In the genomic region with DNA sequence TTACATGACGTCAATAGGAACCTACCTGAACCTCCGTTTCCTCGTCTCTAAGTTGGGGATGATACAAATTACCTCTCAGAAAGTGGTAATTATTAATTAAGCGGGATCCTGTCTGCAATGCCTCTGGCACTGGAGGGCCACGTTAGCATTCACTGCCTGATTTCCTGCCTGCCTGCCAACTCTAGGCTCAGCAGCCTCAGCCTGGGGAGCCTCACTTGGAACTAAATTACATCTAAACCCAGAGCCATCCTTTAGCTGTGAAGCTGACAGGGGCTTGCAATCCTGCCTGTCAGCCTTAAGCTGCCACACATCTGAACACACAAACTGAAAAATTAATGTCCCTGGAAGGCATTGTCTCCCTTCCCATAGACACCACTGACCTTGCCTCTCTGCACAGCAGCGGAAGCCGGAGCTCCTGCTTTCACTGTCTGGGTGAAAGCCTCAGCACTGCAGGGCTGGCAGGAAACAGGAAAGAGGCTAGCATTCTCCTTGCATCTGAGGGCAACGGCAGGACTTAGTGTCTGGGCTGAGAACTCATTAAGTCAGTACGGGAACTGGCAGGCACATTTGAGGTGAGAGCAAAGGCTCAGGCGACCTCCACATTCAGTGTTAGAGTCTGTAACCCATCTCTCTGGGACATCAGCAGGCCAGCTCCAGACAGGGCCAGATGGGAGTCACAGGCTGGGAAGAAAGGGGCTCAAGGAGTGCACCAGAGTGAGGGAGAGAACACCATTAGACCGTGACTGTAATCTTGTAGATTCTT, we compare ENCODE assay signal across 19 cellular contexts.
DNase-seq lines count a peak whose midpoint lies in the region; ATAC-seq and FAIRE-seq lines count a peak whose summit lies in the region.
"Had no signal": no experiment of that assay in that cellular context is flagged by ENCODE, and none has a peak within 500 bp of the region (broad histone marks: within the 10 kb centered on the region; RNA-seq: fewer than 3 reads in every experiment).

No MANE protein-coding gene starts in this region.

- peak overlapping the region in 1 of 2 donors; percentile 80 for H3K27ac Mint-ChIP-seq in activated naive CD4-positive, alpha-beta T cell treated with anti-CD3 and anti-CD28 coated beads, Interleukin-2, amount 50 U/mL, for 72 hours
- H3K27ac Mint-ChIP-seq: activated naive CD4-positive, alpha-beta T cell treated with anti-CD3 and anti-CD28 coated beads, Interleukin-2, amount 50 U/mL, for 24 hours; type B pancreatic cell had no signal

- no peak for FAIRE-seq in RCC 7860 (lab: Jason Lieb, UNC)

- H3K36me3 Mint-ChIP-seq in activated naive CD4-positive, alpha-beta T cell treated with anti-CD3 and anti-CD28 coated beads, Interleukin-2, amount 50 U/mL, for 72 hours = peaks cover 0 to 11% of the 10 kb centered on the region in 2 donors
- H3K36me3 Mint-ChIP-seq: activated naive CD4-positive, alpha-beta T cell treated with anti-CD3 and anti-CD28 coated beads, Interleukin-2, amount 50 U/mL, for 24 hours; type B pancreatic cell had no signal

- ATAC-seq in activated naive CD4-positive, alpha-beta T cell treated with anti-CD3 and anti-CD28 coated beads, Interleukin-2, amount 50 U/mL, for 72 hours = peak; percentile 62 to 63
- no peak for ATAC-seq in GM18502 (IDR thresholded peaks at IDR 0.05; ENCODE audit: poor library complexity, unreplicated experiment)
- ATAC-seq: left colon, right cardiac atrium had no signal

- no peak for DNase-seq in activated naive CD4-positive, alpha-beta T cell treated with anti-CD3 and anti-CD28 coated beads, Interleukin-2, amount 50 U/mL, for 72 hours (ENCODE audit: low spot score in 2 of 2)
- no peak for DNase-seq in activated naive CD4-positive, alpha-beta T cell treated with Interleukin-2 at 50 U/mL for 16 hours
- DNase-seq in UCSD-AML1 (lab: John Stamatoyannopoulos, UW; ENCODE audit: unreplicated experiment) = peak; percentile 34
- peak; percentile 41 for DNase-seq in left kidney (ENCODE audit: low read depth, low spot score)
- DNase-seq in NK-92 (lab: John Stamatoyannopoulos, UW; ENCODE audit: unreplicated experiment) = no peak
- no peak for DNase-seq in SKM-1 (lab: John Stamatoyannopoulos, UW; ENCODE audit: unreplicated experiment)
- DNase-seq in RCC 7860 (ENCODE audit: low spot score) = no peak
- DNase-seq: activated CD8-positive, alpha-beta memory T cell treated with anti-CD3 and anti-CD28 coated beads, Interleukin-2, amount 50 U/mL, for 4 hours; COR-L47; erythroblast; left colon; MM.1S; NCI-H146; NK-92 treated with Interleukin-12 subunit alpha and Interleukin-12 subunit beta, amount 100 ng/mL, for 24 hours; right cardiac atrium; stimulated activated naive CD4-positive, alpha-beta T cell treated with Interleukin-2 at 50 U/mL for 16 hours had no signal

- H3K9me3 Mint-ChIP-seq in activated naive CD4-positive, alpha-beta T cell treated with anti-CD3 and anti-CD28 coated beads, Interleukin-2, amount 50 U/mL, for 72 hours = peaks cover 4 to 13% of the 10 kb centered on the region in 2 donors
- H3K9me3 Mint-ChIP-seq: type B pancreatic cell had no signal

Comparison
In these comparisons a context has a peak if more than half of its experiments do, and no peak if none do; other contexts are left out.
1. DNase-seq: peak in UCSD-AML1 (single experiment) and left kidney (single experiment); none in activated naive CD4-positive, alpha-beta T cell treated with anti-CD3 and anti-CD28 coated beads, Interleukin-2, amount 50 U/mL, for 72 hours (0 of 2), activated naive CD4-positive, alpha-beta T cell treated with Interleukin-2 at 50 U/mL for 16 hours (single experiment), NK-92 (single experiment), SKM-1 (single experiment) and RCC 7860 (single experiment).